ENCODE assay signal across 10 cellular contexts in genomic region chrX:20139966-20140365, GRCh38. TPM values are rescaled to one million over a fixed set of nuclear protein-coding genes. Genes with fewer than 3 reads are reported as not detected.
DNase-seq lines count a peak whose midpoint lies in the region; ATAC-seq and TF ChIP-seq lines count a peak whose summit lies in the region.
"Had no signal": no experiment of that assay in that cellular context is flagged by ENCODE, and none has a peak within 500 bp of the region (broad histone marks: within the 10 kb centered on the region; RNA-seq: fewer than 3 reads in every experiment).

No MANE protein-coding gene starts in this region.

- no peak overlapping the region for H2AFZ ChIP-seq in PC-3 (ENCODE audit: low read length)
- H2AFZ ChIP-seq in parathyroid adenoma = no peak overlapping the region

- peaks cover 4% of the 10 kb centered on the region for H3K4me1 Mint-ChIP-seq in endothelial cell (ENCODE audit: unreplicated experiment)

- POLR2A ChIA-PET in PC-3 (lab: Charles Lee; ENCODE audit: unreplicated experiment) = no interaction called here

- no TSS peak for BruUV-seq in PC-3 (replicated peaks; lab: Mats Ljungman, UMichigan)

- H3K9ac ChIP-seq in PC-3 (ENCODE audit: low read length) (peak overlapping the region; percentile 96; the same call in 1 of the 2 replicates), parathyroid adenoma (no peak overlapping the region)

- H3K27me3 ChIP-seq in PC-3 (ENCODE audit: low read length) = no peaks in the 10 kb centered on the region
- H3K27me3 ChIP-seq in parathyroid adenoma (ENCODE audit: control insufficient read depth, insufficient read depth, low read length) = no peaks in the 10 kb centered on the region

- no peaks in the 10 kb centered on the region for H3K9me2 ChIP-seq in PC-3 (replicated peaks; ENCODE audit: low read length)

- TF ChIP-seq CTCF in PC-3 (conservative IDR thresholded peaks at IDR 0.05; ENCODE audit: low read depth, low read length) = no peak
- no peak for TF ChIP-seq CTCF in endothelial cell (IDR thresholded peaks at IDR 0.05; ENCODE audit: unreplicated experiment)
- no peak for TF ChIP-seq CTCF in parathyroid adenoma (IDR thresholded peaks at IDR 0.05)

- DNase-seq in EL (peak; percentile 53), PC-3 (peak; percentile 43), endothelial cell (ENCODE audit: low spot score) (no peak), mucosa of gallbladder (ENCODE audit: low spot score) (no peak)
- DNase-seq: GOT3 had no signal

- H3K9me3 ChIP-seq in PC-3 (ENCODE audit: low read length) = no peaks in the 10 kb centered on the region
- H3K9me3 ChIP-seq in parathyroid adenoma (ENCODE audit: control insufficient read depth, low read length) = no peaks in the 10 kb centered on the region

- no peak overlapping the region for H3K27ac Mint-ChIP-seq in endothelial cell (ENCODE audit: unreplicated experiment)

- H3K4me3 ChIP-seq in PC-3 (ENCODE audit: low read length) (peak overlapping the region; percentile 100), parathyroid adenoma (ENCODE audit: low read depth, low read length) (peak overlapping the region; percentile 80)

- H3K9me3 Mint-ChIP-seq in endothelial cell (ENCODE audit: unreplicated experiment) = no peaks in the 10 kb centered on the region

- no peaks in the 10 kb centered on the region for H3F3A ChIP-seq in PC-3 (ENCODE audit: low read length, unreplicated experiment)

- CTCF ChIA-PET in PC-3 (lab: Charles Lee) = interaction anchor here (0.5 kb wide), 1 partner anchor 63 kb away, joined by 5 read pairs; no protein-coding TSS in a partner anchor

- intact Hi-C loops in PC-3 (cut with micrococcal nuclease) = no loop called here

- 0 out of 2 replicates have a peak, but pooled peaks have one; percentile 1 for ATAC-seq in PC-3
- no peak for ATAC-seq in HG02798 (IDR thresholded peaks at IDR 0.05; ENCODE audit: poor library complexity, unreplicated experiment)
- ATAC-seq in GM21367 (IDR thresholded peaks at IDR 0.05; ENCODE audit: unreplicated experiment) = no peak
- no peak for ATAC-seq in HG03280 (IDR thresholded peaks at IDR 0.05; ENCODE audit: unreplicated experiment)
- ATAC-seq: Right ventricle myocardium inferior had no signal

- H4K20me1 ChIP-seq in PC-3 (ENCODE audit: low read length) = peaks cover 50% of the 10 kb centered on the region

- H3K27ac ChIP-seq in PC-3 (ENCODE audit: low read length) (no peak overlapping the region), parathyroid adenoma (no peak overlapping the region)

- H3K36me3 Mint-ChIP-seq in endothelial cell (ENCODE audit: low read depth, unreplicated experiment) = no peaks in the 10 kb centered on the region

- peaks cover 34% of the 10 kb centered on the region for H3K4me1 ChIP-seq in PC-3 (ENCODE audit: insufficient read depth, low read length)
- H3K4me1 ChIP-seq in parathyroid adenoma = peaks cover 2% of the 10 kb centered on the region

- H3K4me2 ChIP-seq in PC-3 (ENCODE audit: low read length) = peak overlapping the region; percentile 98
- H3K4me2 ChIP-seq in parathyroid adenoma (ENCODE audit: low read length) = peak overlapping the region; percentile 17

- H3K4me3 Mint-ChIP-seq in endothelial cell (ENCODE audit: unreplicated experiment) = peak overlapping the region; percentile 90

- peaks cover 3% of the 10 kb centered on the region for H3K27me3 Mint-ChIP-seq in endothelial cell (ENCODE audit: unreplicated experiment)

- peaks cover 64% of the 10 kb centered on the region for H3K79me2 ChIP-seq in PC-3 (ENCODE audit: low read length)
- peaks cover 2% of the 10 kb centered on the region for H3K79me2 ChIP-seq in parathyroid adenoma

- H3K36me3 ChIP-seq in PC-3 (ENCODE audit: low read depth, low read length) = peaks cover 50% of the 10 kb centered on the region
- H3K36me3 ChIP-seq in parathyroid adenoma (ENCODE audit: control insufficient read depth, insufficient read depth, low read length) = no peaks in the 10 kb centered on the region

RNA-seq across cellular contexts. Expression of gene EIF1AX, which starts 1.7 kb away (rescaled TPM):
- total RNA-seq in PC-3 (2014; rRNA removed) (47.5 and 51.1 TPM in 2 replicates), endothelial cell (ENCODE audit: unreplicated experiment) (56.3 TPM), mucosa of gallbladder (80.2 TPM)

RNA-seq across cellular contexts. Expression of gene MAP7D2, which starts 23.3 kb away (rescaled TPM):
- total RNA-seq in PC-3 (2014; rRNA removed) (0.91 and 1.0 TPM in 2 replicates), endothelial cell (ENCODE audit: unreplicated experiment) (2.7 TPM), mucosa of gallbladder (5.2 TPM)

Comparison
In these comparisons a context has a peak if more than half of its experiments do, and no peak if none do; other contexts are left out.
1. DNase-seq: peak in EL (single experiment) and PC-3 (single experiment); none in endothelial cell (single experiment) and mucosa of gallbladder (single experiment).